In genomic region chrX:129596077-129596476, GRCh38 we compare ENCODE assay signal across 6 cellular contexts. TPM values are rescaled to one million over a fixed set of nuclear protein-coding genes. Genes with fewer than 3 reads are reported as not detected.
"Had no signal": no experiment of that assay in that cellular context is flagged by ENCODE, and none has a peak within 500 bp of the region (broad histone marks: within the 10 kb centered on the region; RNA-seq: fewer than 3 reads in every experiment).

No MANE protein-coding gene starts in this region.

- ATAC-seq: GM23338, K562 had no signal

- H3K4me3 ChIP-seq: GM23338, K562 had no signal

- DNase-seq: H9, HCEC 1CT, IMR-90, KG1 had no signal

- H3K4me3 Mint-ChIP-seq: GM23338, H9 had no signal

- H3K27ac Mint-ChIP-seq: GM23338, H9 had no signal

- H3K9me3 Mint-ChIP-seq: GM23338, H9 had no signal

RNA-seq across cellular contexts. Expression of gene APLN, which starts 58.7 kb away (rescaled TPM):
- total RNA-seq: K562 had no signal
